ENCODE assay signal across 30 cellular contexts in genomic region chr2:49664827-49665226, GRCh38.
"Had no signal": no experiment of that assay in that cellular context is flagged by ENCODE, and none has a peak within 500 bp of the region (broad histone marks: within the 10 kb centered on the region; RNA-seq: fewer than 3 reads in every experiment).

No MANE protein-coding gene starts in this region.

- ATAC-seq: naive thymus-derived CD4-positive, alpha-beta T cell; natural killer cell treated with Interleukin-12 subunit alpha and Interleukin-12 subunit beta and Interleukin-15 and Interleukin-18, amount 100 ng/mL, for 72 hours; psoas muscle; right lobe of liver; stimulated activated memory B cell treated with anti-CD40 and anti-IgM and Interleukin-4, amounts not matched to agents 10 μg/mL and 1 μg/mL and 100 μg/mL, for 72 hours; stimulated activated naive CD8-positive, alpha-beta T cell treated with anti-CD3 and anti-CD28 coated beads, Interleukin-15, amount 100 ng/mL, for 72 hours; stimulated activated naive CD8-positive, alpha-beta T cell treated with anti-CD3 and anti-CD28 coated beads, Interleukin-15, Interleukin-2, amounts not matched to agents 100 U/mL and 50 U/mL, for 24 hours; upper lobe of right lung had no signal

- H3K9me3 Mint-ChIP-seq: stimulated activated memory B cell treated with anti-CD40 and anti-IgM and Interleukin-4, amounts not matched to agents 10 μg/mL and 1 μg/mL and 100 μg/mL, for 72 hours; type B pancreatic cell had no signal

- H3K27me3 ChIP-seq: neutrophil, ovary, right lobe of liver, sigmoid colon, suprapubic skin, testis, tibial artery, transverse colon, upper lobe of right lung, uterus had no signal

- DNase-seq: naive thymus-derived CD4-positive, alpha-beta T cell; nephron progenitor cell; nucleus accumbens; ovary; psoas muscle; right cardiac atrium; right lobe of liver; sigmoid colon; small intestine; stimulated activated CD4-positive, alpha-beta T cell treated with anti-CD3 and anti-CD28 coated beads, Interleukin-15, amount 100 ng/mL, for 24 hours; stimulated activated CD4-positive, alpha-beta T cell treated with anti-CD3 and anti-CD28 coated beads, Interleukin-2, amount 100 ng/mL, for 24 hours; stimulated activated CD4-positive, alpha-beta T cell treated with anti-CD3 and anti-CD28 coated beads, Interleukin-2, amount 100 ng/mL, for 48 hours; stimulated activated CD4-positive, alpha-beta T cell treated with anti-CD3 and anti-CD28 coated beads, Interleukin-4, amount 100 ng/mL, for 24 hours; stimulated activated naive CD4-positive, alpha-beta T cell; stimulated activated naive CD8-positive, alpha-beta T cell treated with anti-CD3 and anti-CD28 coated beads, Interleukin-15, amount 100 ng/mL, for 72 hours; stimulated activated naive CD8-positive, alpha-beta T cell treated with anti-CD3 and anti-CD28 coated beads, Interleukin-15, Interleukin-2, amounts not matched to agents 100 U/mL and 50 U/mL, for 24 hours; substantia nigra; testis; tibial artery; transverse colon; upper lobe of right lung; uterus had no signal

- H3K4me3 ChIP-seq: ovary, psoas muscle, right lobe of liver, sigmoid colon, suprapubic skin, testis, tibial artery, transverse colon, upper lobe of right lung, uterus had no signal

- H3K27ac Mint-ChIP-seq: naive thymus-derived CD4-positive, alpha-beta T cell; natural killer cell treated with Interleukin-12 subunit alpha and Interleukin-12 subunit beta and Interleukin-15 and Interleukin-18, amount 100 ng/mL, for 72 hours; nephron progenitor cell; progenitor cell of endocrine pancreas; stimulated activated memory B cell treated with anti-CD40 and anti-IgM and Interleukin-4, amounts not matched to agents 10 μg/mL and 1 μg/mL and 100 μg/mL, for 72 hours; stimulated activated naive CD8-positive, alpha-beta T cell treated with anti-CD3 and anti-CD28 coated beads, Interleukin-15, amount 100 ng/mL, for 72 hours; type B pancreatic cell had no signal

- H3K9ac ChIP-seq: parathyroid adenoma had no signal

- H3K4me1 Mint-ChIP-seq: naive thymus-derived CD4-positive, alpha-beta T cell; nephron progenitor cell; neural crest cell; stimulated activated memory B cell treated with anti-CD40 and anti-IgM and Interleukin-4, amounts not matched to agents 10 μg/mL and 1 μg/mL and 100 μg/mL, for 72 hours; stimulated activated naive CD8-positive, alpha-beta T cell treated with anti-CD3 and anti-CD28 coated beads, Interleukin-15, amount 100 ng/mL, for 72 hours had no signal

- H3K36me3 Mint-ChIP-seq: naive thymus-derived CD4-positive, alpha-beta T cell; stimulated activated memory B cell treated with anti-CD40 and anti-IgM and Interleukin-4, amounts not matched to agents 10 μg/mL and 1 μg/mL and 100 μg/mL, for 72 hours; type B pancreatic cell had no signal

- H3K4me3 Mint-ChIP-seq: naive thymus-derived CD4-positive, alpha-beta T cell; natural killer cell treated with Interleukin-12 subunit alpha and Interleukin-12 subunit beta and Interleukin-15 and Interleukin-18, amount 100 ng/mL, for 72 hours; nephron progenitor cell; neural crest cell; stimulated activated memory B cell treated with anti-CD40 and anti-IgM and Interleukin-4, amounts not matched to agents 10 μg/mL and 1 μg/mL and 100 μg/mL, for 72 hours; stimulated activated naive CD8-positive, alpha-beta T cell treated with anti-CD3 and anti-CD28 coated beads, Interleukin-15, amount 100 ng/mL, for 72 hours; type B pancreatic cell had no signal

- FAIRE-seq: small intestine had no signal

- H3K36me3 ChIP-seq: neutrophil, ovary, right lobe of liver, sigmoid colon, suprapubic skin, tibial artery, transverse colon, upper lobe of right lung, uterus had no signal

- H3K27ac ChIP-seq: neutrophil, ovary, parathyroid adenoma, psoas muscle, right lobe of liver, sigmoid colon, suprapubic skin, testis, tibial artery, transverse colon, upper lobe of right lung, uterus had no signal

- H3K27me3 Mint-ChIP-seq: natural killer cell treated with Interleukin-12 subunit alpha and Interleukin-12 subunit beta and Interleukin-15 and Interleukin-18, amount 100 ng/mL, for 72 hours; progenitor cell of endocrine pancreas; stimulated activated memory B cell treated with anti-CD40 and anti-IgM and Interleukin-4, amounts not matched to agents 10 μg/mL and 1 μg/mL and 100 μg/mL, for 72 hours; stimulated activated naive CD8-positive, alpha-beta T cell treated with anti-CD3 and anti-CD28 coated beads, Interleukin-15, amount 100 ng/mL, for 72 hours; type B pancreatic cell had no signal

- H3K9me3 ChIP-seq: neutrophil, ovary, psoas muscle, right lobe of liver, sigmoid colon, suprapubic skin, testis, tibial artery, transverse colon, upper lobe of right lung, uterus had no signal

- H3K4me1 ChIP-seq: parathyroid adenoma, psoas muscle, right lobe of liver, sigmoid colon, suprapubic skin, testis, tibial artery, transverse colon, upper lobe of right lung, uterus had no signal
